ENCODE assay signal across 9 cellular contexts in genomic region chr3:4776980-4777581, GRCh38.
DNase-seq lines count a peak whose midpoint lies in the region; ATAC-seq, FAIRE-seq and TF ChIP-seq lines count a peak whose summit lies in the region.
"Had no signal": no experiment of that assay in that cellular context is flagged by ENCODE, and none has a peak within 500 bp of the region (broad histone marks: within the 10 kb centered on the region; RNA-seq: fewer than 3 reads in every experiment).

No MANE protein-coding gene starts in this region.

- FAIRE-seq in frontal cortex (lab: Jason Lieb, UNC): no peak

- POLR2A ChIA-PET in activated B cell treated with CpG ODN at 0.5 μM for 24 hours (lab: Charles Lee): interaction anchor here (0.6 to 1.1 kb wide), 3 partner anchors 202 to 231 kb away, joined by 3 read pairs; partner anchors contain the start of gene BHLHE40

- no peak for TF ChIP-seq CTCF in activated B cell treated with CpG ODN at 0.5 μM for 24 hours (IDR thresholded peaks at IDR 0.05)

- no peaks in the 10 kb centered on the region for H3K27me3 Mint-ChIP-seq in activated B cell treated with CpG ODN at 0.5 μM for 24 hours
- H3K27me3 Mint-ChIP-seq: naive B cell had no signal

- peaks cover 92% of the 10 kb centered on the region for H3K36me3 Mint-ChIP-seq in activated B cell treated with CpG ODN at 0.5 μM for 24 hours (ENCODE audit: low read depth)

- CTCF ChIA-PET in activated B cell treated with CpG ODN at 0.5 μM for 24 hours (lab: Charles Lee): interaction anchor here (1.6 kb wide), 1 partner anchor 65 kb away, joined by 7 read pairs; no protein-coding TSS in a partner anchor

- no peak for DNase-seq in activated CD4-positive, CD25-positive, alpha-beta regulatory T cell (lab: John Stamatoyannopoulos, UW)
- DNase-seq in activated B cell treated with CpG ODN at 0.5 μM for 24 hours: no peak
- DNase-seq in left colon: peak in 1 of 2 donors; percentile 59
- DNase-seq in central memory CD4-positive, alpha-beta T cell: no peak
- no peak for DNase-seq in T1000 (lab: John Stamatoyannopoulos, UW)
- DNase-seq in frontal cortex (ENCODE audit: low spot score in 2 of 2): no peak
- DNase-seq: naive B cell had no signal

- H3K4me3 Mint-ChIP-seq in activated B cell treated with CpG ODN at 0.5 μM for 24 hours: no peak overlapping the region
- H3K4me3 Mint-ChIP-seq: naive B cell had no signal

- peaks cover 18% of the 10 kb centered on the region for H3K4me1 Mint-ChIP-seq in activated B cell treated with CpG ODN at 0.5 μM for 24 hours

- intact Hi-C loops in activated B cell treated with CpG ODN at 0.5 μM for 24 hours (cut with micrococcal nuclease) (loop anchor here (2.0 kb wide), 1 partner anchor 54 kb away; no protein-coding TSS in a partner anchor), left colon (cut with DNase I, micrococcal nuclease) (no loop called here)

- H3K9me3 Mint-ChIP-seq in activated B cell treated with CpG ODN at 0.5 μM for 24 hours: no peaks in the 10 kb centered on the region
- H3K9me3 Mint-ChIP-seq: naive B cell had no signal

- H3K27ac Mint-ChIP-seq in activated B cell treated with CpG ODN at 0.5 μM for 24 hours: peak overlapping the region; percentile 70

- peak; percentile 57 to 69 for ATAC-seq in activated CD4-positive, CD25-positive, alpha-beta regulatory T cell treated with anti-CD3 and anti-CD28 coated beads, Interleukin-2, amount 50 U/mL, for 24 hours
- ATAC-seq in HG02870 (IDR thresholded peaks at IDR 0.05; ENCODE audit: unreplicated experiment) (peak; percentile 78), activated B cell treated with CpG ODN at 0.5 μM for 24 hours (ENCODE audit: low read depth) (peak; percentile 80), left colon (peak; percentile 70)
